ENCODE assay signal across 1 cellular context in the genomic region with DNA sequence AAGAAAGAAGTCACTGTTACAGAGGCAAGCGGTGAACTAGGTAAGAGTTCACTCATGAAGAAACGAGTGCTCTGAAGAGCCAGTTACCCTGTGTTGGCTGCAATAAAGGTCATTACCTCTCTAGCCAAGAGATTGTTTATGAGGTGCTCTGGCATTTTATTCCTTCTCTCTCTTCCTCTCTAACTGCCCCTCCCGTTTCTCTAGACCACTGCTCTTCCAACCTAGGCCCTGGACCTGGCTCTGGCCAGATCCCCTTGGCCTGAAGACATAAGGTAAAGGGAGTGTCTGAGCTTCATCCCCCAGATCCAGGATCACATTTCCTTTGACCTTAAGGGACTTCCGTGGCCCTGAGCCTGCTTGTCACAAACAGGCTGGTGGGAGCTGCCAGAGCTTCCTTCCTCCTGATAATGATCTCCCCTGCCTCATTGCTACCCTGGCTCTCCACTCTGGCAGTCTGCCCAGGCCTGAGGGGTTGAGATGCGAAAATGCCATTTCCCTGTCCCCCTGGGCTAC.
TF ChIP-seq lines count a peak whose summit lies in the region.

No MANE protein-coding gene starts in this region.

TF ChIP-seq in HepG2, 621 proteins besides CTCF, POLR2A, EP300 and RAD21 (continued from another document and continues in another):
- TF ChIP-seq TARDBP (CRISPR knock-in tag; IDR thresholded peaks at IDR 0.05), result no peak; the same call in 1 of the 2 replicates
- no peak for TF ChIP-seq ZBTB7B (CRISPR knock-in tag; IDR thresholded peaks at IDR 0.05)
- TF ChIP-seq ZBTB46 (CRISPR knock-in tag; IDR thresholded peaks at IDR 0.05; ENCODE audit: borderline replicate concordance), result no peak
- no peak for TF ChIP-seq DR1 (CRISPR knock-in tag; IDR thresholded peaks at IDR 0.05)
- TF ChIP-seq MBNL3 (CRISPR knock-in tag; conservative IDR thresholded peaks at IDR 0.05), result no peak
- TF ChIP-seq RAD51 (IDR thresholded peaks at IDR 0.05; ENCODE audit: borderline replicate concordance), result no peak
- no peak for TF ChIP-seq STAT5B (CRISPR knock-in tag; IDR thresholded peaks at IDR 0.05)
- no peak for TF ChIP-seq ZNF235 (CRISPR knock-in tag; IDR thresholded peaks at IDR 0.05; ENCODE audit: borderline replicate concordance)
- TF ChIP-seq NFE2L1 (CRISPR knock-in tag; IDR thresholded peaks at IDR 0.05; ENCODE audit: borderline replicate concordance), result no peak
- no peak for TF ChIP-seq KAT7 (CRISPR knock-in tag; IDR thresholded peaks at IDR 0.05; ENCODE audit: borderline replicate concordance)
- TF ChIP-seq SMARCC2 (IDR thresholded peaks at IDR 0.05), result no peak
- TF ChIP-seq, protein P1, sequence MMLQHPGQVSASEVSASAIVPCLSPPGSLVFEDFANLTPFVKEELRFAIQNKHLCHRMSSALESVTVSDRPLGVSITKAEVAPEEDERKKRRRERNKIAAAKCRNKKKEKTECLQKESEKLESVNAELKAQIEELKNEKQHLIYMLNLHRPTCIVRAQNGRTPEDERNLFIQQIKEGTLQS (CRISPR knock-in tag; IDR thresholded peaks at IDR 0.05), result no peak
- TF ChIP-seq ZBTB25 (CRISPR knock-in tag; IDR thresholded peaks at IDR 0.05), result no peak
- TF ChIP-seq ZNF451 (CRISPR knock-in tag; IDR thresholded peaks at IDR 0.05), result 0 out of 2 replicates have a peak, but pooled peaks have one; percentile 60
- no peak for TF ChIP-seq GLI4 (CRISPR knock-in tag; IDR thresholded peaks at IDR 0.05; ENCODE audit: borderline replicate concordance)
- no peak for TF ChIP-seq ATF4 (CRISPR knock-in tag; IDR thresholded peaks at IDR 0.05)
- peak; percentile 24; the same call in 1 of the 2 replicates for TF ChIP-seq FOSL2 (CRISPR knock-in tag; IDR thresholded peaks at IDR 0.05)
- TF ChIP-seq ZNF773 (CRISPR knock-in tag; IDR thresholded peaks at IDR 0.05; ENCODE audit: borderline replicate concordance), result no peak
- no peak for TF ChIP-seq HINFP (CRISPR knock-in tag; IDR thresholded peaks at IDR 0.05; ENCODE audit: low read depth)
- no peak for TF ChIP-seq TRIM22 (IDR thresholded peaks at IDR 0.05)
- TF ChIP-seq MTF2 (CRISPR knock-in tag; IDR thresholded peaks at IDR 0.05; ENCODE audit: borderline replicate concordance), result no peak
- no peak for TF ChIP-seq HNRNPH1 (optimal IDR thresholded peaks at IDR 0.05; ENCODE audit: low read depth, low read length)
- TF ChIP-seq, protein P2, sequence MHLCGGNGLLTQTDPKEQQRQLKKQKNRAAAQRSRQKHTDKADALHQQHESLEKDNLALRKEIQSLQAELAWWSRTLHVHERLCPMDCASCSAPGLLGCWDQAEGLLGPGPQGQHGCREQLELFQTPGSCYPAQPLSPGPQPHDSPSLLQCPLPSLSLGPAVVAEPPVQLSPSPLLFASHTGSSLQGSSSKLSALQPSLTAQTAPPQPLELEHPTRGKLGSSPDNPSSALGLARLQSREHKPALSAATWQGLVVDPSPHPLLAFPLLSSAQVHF (CRISPR knock-in tag; IDR thresholded peaks at IDR 0.05), result no peak
- TF ChIP-seq ZNF512B (CRISPR knock-in tag; IDR thresholded peaks at IDR 0.05; ENCODE audit: borderline replicate concordance), result no peak
- no peak for TF ChIP-seq AFF4 (CRISPR knock-in tag; IDR thresholded peaks at IDR 0.05)
- 0 out of 2 replicates have a peak, but pooled peaks have one; percentile 54 for TF ChIP-seq ZNF335 (CRISPR knock-in tag; IDR thresholded peaks at IDR 0.05)
- TF ChIP-seq, protein P3, sequence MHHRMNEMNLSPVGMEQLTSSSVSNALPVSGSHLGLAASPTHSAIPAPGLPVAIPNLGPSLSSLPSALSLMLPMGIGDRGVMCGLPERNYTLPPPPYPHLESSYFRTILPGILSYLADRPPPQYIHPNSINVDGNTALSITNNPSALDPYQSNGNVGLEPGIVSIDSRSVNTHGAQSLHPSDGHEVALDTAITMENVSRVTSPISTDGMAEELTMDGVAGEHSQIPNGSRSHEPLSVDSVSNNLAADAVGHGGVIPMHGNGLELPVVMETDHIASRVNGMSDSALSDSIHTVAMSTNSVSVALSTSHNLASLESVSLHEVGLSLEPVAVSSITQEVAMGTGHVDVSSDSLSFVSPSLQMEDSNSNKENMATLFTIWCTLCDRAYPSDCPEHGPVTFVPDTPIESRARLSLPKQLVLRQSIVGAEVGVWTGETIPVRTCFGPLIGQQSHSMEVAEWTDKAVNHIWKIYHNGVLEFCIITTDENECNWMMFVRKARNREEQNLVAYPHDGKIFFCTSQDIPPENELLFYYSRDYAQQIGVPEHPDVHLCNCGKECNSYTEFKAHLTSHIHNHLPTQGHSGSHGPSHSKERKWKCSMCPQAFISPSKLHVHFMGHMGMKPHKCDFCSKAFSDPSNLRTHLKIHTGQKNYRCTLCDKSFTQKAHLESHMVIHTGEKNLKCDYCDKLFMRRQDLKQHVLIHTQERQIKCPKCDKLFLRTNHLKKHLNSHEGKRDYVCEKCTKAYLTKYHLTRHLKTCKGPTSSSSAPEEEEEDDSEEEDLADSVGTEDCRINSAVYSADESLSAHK (CRISPR knock-in tag; IDR thresholded peaks at IDR 0.05; ENCODE audit: borderline replicate concordance), result no peak
- TF ChIP-seq NRL (CRISPR knock-in tag; IDR thresholded peaks at IDR 0.05; ENCODE audit: borderline replicate concordance), result no peak
- 0 out of 2 replicates have a peak, but pooled peaks have one; percentile 19 for TF ChIP-seq CBX5 (CRISPR knock-in tag; IDR thresholded peaks at IDR 0.05; ENCODE audit: borderline replicate concordance)
- no peak for TF ChIP-seq SMARCE1 (IDR thresholded peaks at IDR 0.05; ENCODE audit: borderline replicate concordance)
- no peak for TF ChIP-seq HCFC1 (IDR thresholded peaks at IDR 0.05; ENCODE audit: low read depth, low read length)
- TF ChIP-seq DZIP1 (CRISPR knock-in tag; IDR thresholded peaks at IDR 0.05), result no peak
- no peak for TF ChIP-seq ZNF547 (CRISPR knock-in tag; IDR thresholded peaks at IDR 0.05)
- no peak for TF ChIP-seq PLRG1 (conservative IDR thresholded peaks at IDR 0.05)
- TF ChIP-seq ZNF776 (CRISPR knock-in tag; IDR thresholded peaks at IDR 0.05), result no peak
- TF ChIP-seq ELF3 (CRISPR knock-in tag; IDR thresholded peaks at IDR 0.05), result no peak; the same call in 1 of the 2 replicates
- TF ChIP-seq ZFP37 (CRISPR knock-in tag; IDR thresholded peaks at IDR 0.05; ENCODE audit: borderline replicate concordance), result no peak
- TF ChIP-seq ZFP36L2 (CRISPR knock-in tag; IDR thresholded peaks at IDR 0.05), result no peak
- no peak for TF ChIP-seq BORCS8-MEF2B (CRISPR knock-in tag; IDR thresholded peaks at IDR 0.05)
